Comparison of ENCODE assay signal across 32 cellular contexts in genomic region chr13:54394319-54394718, GRCh38.
"Had no signal": no experiment of that assay in that cellular context is flagged by ENCODE, and none has a peak within 500 bp of the region (broad histone marks: within the 10 kb centered on the region; RNA-seq: fewer than 3 reads in every experiment).

No MANE protein-coding gene starts in this region.

- FAIRE-seq: astrocyte, RCC 7860, TTC549 had no signal

- H3K27ac Mint-ChIP-seq: activated B cell treated with CpG ODN at 0.5 μM for 24 hours; activated CD4-positive, alpha-beta T cell treated with anti-CD3 and anti-CD28 coated beads, Interleukin-2, amount 10 ng/mL, durations not matched to agents 24 days and 14 days; activated CD8-positive, alpha-beta memory T cell treated with anti-CD3 and anti-CD28 coated beads, Interleukin-2, amount 10 ng/mL, durations not matched to agents 7 days and 5 days; activated naive CD4-positive, alpha-beta T cell treated with anti-CD3 and anti-CD28 coated beads, Interleukin-2, amount 50 U/mL, for 72 hours; activated naive CD8-positive, alpha-beta T cell treated with anti-CD3 and anti-CD28 coated beads, Interleukin-2, amount 50 U/mL, for 24 hours; activated T-cell treated with anti-CD3 and anti-CD28 coated beads, Interleukin-2, amount 50 U/mL, for 24 hours; activated T-helper 1 cell treated with anti-CD3 and anti-CD28 coated beads, Interleukin-12 subunit alpha, Interleukin-12 subunit beta, Interleukin-2, Interleukin-4 antibody, amounts not matched to agents 30 ng/mL and 10 ng/mL and 1 ng/mL, durations not matched to agents 14 hours and 24 hours and 36 hours; brain had no signal

- H3K4me1 ChIP-seq: SJSA1 had no signal

- H3K27me3 Mint-ChIP-seq: activated B cell treated with CpG ODN at 0.5 μM for 24 hours; activated CD4-positive, alpha-beta T cell treated with anti-CD3 and anti-CD28 coated beads, Interleukin-2, amount 10 ng/mL, durations not matched to agents 24 days and 14 days; activated CD8-positive, alpha-beta memory T cell treated with anti-CD3 and anti-CD28 coated beads, Interleukin-2, amount 10 ng/mL, durations not matched to agents 7 days and 5 days; activated naive CD8-positive, alpha-beta T cell treated with anti-CD3 and anti-CD28 coated beads, Interleukin-2, amount 50 U/mL, for 24 hours; activated T-cell treated with anti-CD3 and anti-CD28 coated beads, Interleukin-2, amount 50 U/mL, for 24 hours; brain; central memory CD8-positive, alpha-beta T cell had no signal

- H3K27me3 ChIP-seq: SJSA1 had no signal

- H3K4me1 Mint-ChIP-seq: activated B cell treated with CpG ODN at 0.5 μM for 24 hours; activated CD4-positive, alpha-beta T cell treated with anti-CD3 and anti-CD28 coated beads, Interleukin-2, amount 10 ng/mL, durations not matched to agents 24 days and 14 days; activated CD8-positive, alpha-beta memory T cell treated with anti-CD3 and anti-CD28 coated beads, Interleukin-2, amount 10 ng/mL, durations not matched to agents 7 days and 5 days; activated naive CD8-positive, alpha-beta T cell treated with anti-CD3 and anti-CD28 coated beads, Interleukin-2, amount 50 U/mL, for 24 hours; brain; central memory CD8-positive, alpha-beta T cell had no signal

- H3K27ac ChIP-seq: SJSA1 had no signal

- H3K4me3 ChIP-seq: SJSA1 had no signal

- H3K4me3 Mint-ChIP-seq: activated B cell treated with CpG ODN at 0.5 μM for 24 hours; activated CD4-positive, alpha-beta T cell treated with anti-CD3 and anti-CD28 coated beads, Interleukin-2, amount 10 ng/mL, durations not matched to agents 24 days and 14 days; activated CD8-positive, alpha-beta memory T cell treated with anti-CD3 and anti-CD28 coated beads, Interleukin-2, amount 10 ng/mL, durations not matched to agents 7 days and 5 days; activated naive CD8-positive, alpha-beta T cell treated with anti-CD3 and anti-CD28 coated beads, Interleukin-2, amount 50 U/mL, for 24 hours; activated T-cell treated with anti-CD3 and anti-CD28 coated beads, Interleukin-2, amount 50 U/mL, for 24 hours; activated T-helper 1 cell treated with anti-CD3 and anti-CD28 coated beads, Interleukin-12 subunit alpha, Interleukin-12 subunit beta, Interleukin-2, Interleukin-4 antibody, amounts not matched to agents 30 ng/mL and 10 ng/mL and 1 ng/mL, durations not matched to agents 14 hours and 24 hours and 36 hours; brain; central memory CD8-positive, alpha-beta T cell had no signal

- H3K36me3 ChIP-seq: SJSA1 had no signal

- H3K9me3 ChIP-seq: SJSA1 had no signal

- DNase-seq: activated B cell treated with CpG ODN at 0.5 μM for 24 hours; activated CD4-positive, alpha-beta T cell treated with anti-CD3 and anti-CD28 coated beads for 1 hour; activated CD4-positive, alpha-beta T cell treated with anti-CD3 and anti-CD28 coated beads, Interleukin-2, amount 10 ng/mL, durations not matched to agents 24 days and 14 days; activated CD4-positive, alpha-beta T cell treated with anti-CD3 and anti-CD28 coated beads, Interleukin-2, amount 50 U/mL, for 48 hours; activated CD8-positive, alpha-beta memory T cell treated with anti-CD3 and anti-CD28 coated beads, Interleukin-2, amount 10 ng/mL, durations not matched to agents 7 days and 5 days; activated effector memory CD4-positive, alpha-beta T cell treated with Interleukin-2 at 50 U/mL for 16 hours; activated naive CD4-positive, alpha-beta T cell; activated naive CD8-positive, alpha-beta T cell treated with anti-CD3 and anti-CD28 coated beads, Interleukin-2, amount 50 U/mL, for 24 hours; activated T-cell treated with anti-CD3 and anti-CD28 coated beads, Interleukin-2, amount 50 U/mL, for 24 hours; amniotic stem cell; Kasumi-1; KBM-7; NCI-H1048; NCI-H146; NCI-H187 treated with DMSO at 0.1 percent for 48 hours; NCI-H2081 treated with DMSO at 0.1 percent for 48 hours; NCI-H345; NCI-H510A; NCI-H69; NK-92 treated with Interleukin-12 subunit alpha and Interleukin-12 subunit beta, amount 100 ng/mL, for 24 hours; SHP77; T-helper 2 cell; T1000 had no signal

- H3K36me3 Mint-ChIP-seq: activated CD8-positive, alpha-beta memory T cell treated with anti-CD3 and anti-CD28 coated beads, Interleukin-2, amount 10 ng/mL, durations not matched to agents 7 days and 5 days; brain had no signal

- H3K9me3 Mint-ChIP-seq: brain had no signal

- ATAC-seq: activated CD8-positive, alpha-beta memory T cell treated with anti-CD3 and anti-CD28 coated beads, Interleukin-2, amount 10 ng/mL, durations not matched to agents 7 days and 5 days; activated naive CD4-positive, alpha-beta T cell treated with anti-CD3 and anti-CD28 coated beads, Interleukin-2, amount 50 U/mL, for 72 hours; activated naive CD8-positive, alpha-beta T cell treated with anti-CD3 and anti-CD28 coated beads, Interleukin-2, amount 50 U/mL, for 24 hours; SK-N-SH treated with all-trans-retinoic acid at 6 μM for 48 hours had no signal
